ENCODE assay signal across 8 cellular contexts in the genomic region with DNA sequence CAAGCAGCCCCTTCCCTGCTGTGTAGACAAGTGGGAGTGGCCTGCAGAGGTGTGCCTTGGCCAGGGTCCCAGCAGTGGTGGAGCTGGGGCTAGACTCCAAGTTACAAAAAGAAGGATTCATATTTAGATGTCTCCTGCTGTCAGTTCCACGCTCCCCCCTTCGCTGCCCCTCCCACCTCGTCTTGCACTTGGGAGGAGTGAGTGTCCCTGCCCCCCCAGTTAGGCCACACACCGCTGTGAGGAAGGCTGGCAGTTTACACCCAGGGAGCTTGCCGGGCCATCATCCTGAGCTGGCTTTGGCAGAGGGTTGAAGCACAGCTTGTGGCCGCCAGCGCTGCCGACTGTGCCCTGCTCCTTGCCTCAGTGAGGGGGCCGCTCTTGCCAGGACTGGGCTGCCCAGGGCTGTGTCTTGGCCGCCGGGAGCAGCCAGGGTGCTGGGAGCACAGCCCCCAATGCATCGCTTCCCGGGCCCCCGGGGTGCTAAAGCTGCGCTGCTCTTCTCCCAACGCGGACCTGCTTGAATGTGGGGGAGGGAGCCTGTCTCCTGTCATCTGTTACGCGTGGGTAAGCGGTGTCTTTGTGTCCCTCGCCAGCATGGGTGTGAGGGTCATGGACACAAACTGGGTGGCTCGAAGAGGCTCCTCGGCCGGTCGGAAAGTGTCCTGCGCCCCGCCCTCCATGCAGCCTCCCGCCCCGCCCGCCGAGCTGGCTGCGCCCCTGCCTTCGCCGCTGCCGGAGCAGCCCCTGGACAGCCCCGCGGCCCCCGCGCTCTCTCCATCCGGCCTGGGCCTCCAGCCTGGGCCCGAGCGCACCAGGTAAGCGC. TPM values are rescaled to one million over a fixed set of nuclear protein-coding genes. Genes with fewer than 3 reads are reported as not detected.
DNase-seq lines count a peak whose midpoint lies in the region; ATAC-seq and TF ChIP-seq lines count a peak whose summit lies in the region.

No MANE protein-coding gene starts in this region.

- H3K79me2 ChIP-seq in trophoblast cell (ENCODE audit: control insufficient read depth, insufficient read depth, low read length, poor library complexity): no peaks in the 10 kb centered on the region

- no peak overlapping the region for H3K18ac ChIP-seq in trophoblast cell (ENCODE audit: low read length)

- DNase-seq in Ammon's horn (ENCODE audit: low spot score): peak; percentile 35
- peak; percentile 61 for DNase-seq in WTC11 (ENCODE audit: low spot score)
- peak; percentile 50 for DNase-seq in left ventricle myocardium superior
- no peak for DNase-seq in trophoblast cell
- DNase-seq in activated CD8-positive, alpha-beta memory T cell treated with anti-CD3 and anti-CD28 coated beads for 24 hours: no peak
- no peak for DNase-seq in ureter (ENCODE audit: low spot score)
- no peak for DNase-seq in MV-4-11 (lab: John Stamatoyannopoulos, UW)

- no peak overlapping the region for H4K91ac ChIP-seq in trophoblast cell (ENCODE audit: low read depth, low read length)

- H2BK12ac ChIP-seq in trophoblast cell (ENCODE audit: low read length): no peak overlapping the region

- intact Hi-C loops in left ventricle myocardium superior (cut with micrococcal nuclease): no loop called here

- H3K27ac ChIP-seq in trophoblast cell (ENCODE audit: low read depth, low read length): no peak overlapping the region

- peaks cover 3 to 15% of the 10 kb centered on the region in 2 experiments for H3K4me1 ChIP-seq in trophoblast cell (ENCODE audit: control insufficient read depth in 1 of 2, insufficient read depth in 2 of 2, low read length in 2 of 2)

- POLR2A ChIA-PET in WTC11 (lab: Charles Lee): interaction anchor here (0.8 kb wide), 1 partner anchor 29 kb away, joined by 3 read pairs; no protein-coding TSS in a partner anchor

- peaks cover 2% of the 10 kb centered on the region for H3K9me3 ChIP-seq in trophoblast cell (ENCODE audit: insufficient read depth, low read depth, low read length)

- H3K79me1 ChIP-seq in trophoblast cell (ENCODE audit: low read length): no peaks in the 10 kb centered on the region

- no peak overlapping the region for H2AK5ac ChIP-seq in trophoblast cell (ENCODE audit: low read length)

- no peak overlapping the region for H3K4me3 ChIP-seq in trophoblast cell (ENCODE audit: low read depth, low read length)

- peak overlapping the region; percentile 71 for H3K4me3 Mint-ChIP-seq in WTC11

- no peak overlapping the region for H3K4ac ChIP-seq in trophoblast cell (ENCODE audit: low read depth, low read length)

- ATAC-seq in WTC11 (peak; percentile 73), left ventricle myocardium superior (peak; percentile 81), HG03354 (IDR thresholded peaks at IDR 0.05; ENCODE audit: poor library complexity, severe bottlenecking, unreplicated experiment) (no peak)

- no peaks in the 10 kb centered on the region for H3K36me3 ChIP-seq in trophoblast cell (ENCODE audit: control insufficient read depth in 1 of 2, insufficient read depth in 2 of 2, low read length in 2 of 2)

- H4K12ac ChIP-seq in trophoblast cell (ENCODE audit: low read depth, low read length): no peak overlapping the region

- WGBS in trophoblast cell (ENCODE audit: extremely low coverage, insufficient coverage, insufficient read length): no CpG with 5 or more reads among the region's 43 CpGs

- no peaks in the 10 kb centered on the region for H3K9me3 Mint-ChIP-seq in WTC11

- H3K9ac ChIP-seq in trophoblast cell (ENCODE audit: low read length): no peak overlapping the region

- H3K27ac Mint-ChIP-seq in WTC11: no peak overlapping the region

- TF ChIP-seq CTCF in WTC11 (IDR thresholded peaks at IDR 0.05): no peak

- peak overlapping the region; percentile 23 for H2AFZ ChIP-seq in trophoblast cell (ENCODE audit: insufficient read depth, low read length, poor library complexity)

- H3K36me3 Mint-ChIP-seq in WTC11: no peaks in the 10 kb centered on the region

- CTCF ChIA-PET in WTC11 (lab: Charles Lee): interaction anchor here (0.5 to 1.7 kb wide), 7 partner anchors 11 to 631 kb away, joined by 3 to 9 read pairs (median 4); no protein-coding TSS in a partner anchor

- H2BK5ac ChIP-seq in trophoblast cell (ENCODE audit: low read depth, low read length, poor library complexity): no peak overlapping the region

- H4K8ac ChIP-seq in trophoblast cell (ENCODE audit: low read depth, low read length): no peak overlapping the region

- H3K23ac ChIP-seq in trophoblast cell (ENCODE audit: low read length): no peak overlapping the region

- H3K4me1 Mint-ChIP-seq in WTC11: peaks cover 23% of the 10 kb centered on the region

- H2BK120ac ChIP-seq in trophoblast cell (ENCODE audit: insufficient read depth, low read length, poor library complexity): no peak overlapping the region

- no peaks in the 10 kb centered on the region for H3K27me3 Mint-ChIP-seq in WTC11 (ENCODE audit: low read depth)

- no peak overlapping the region for H3K14ac ChIP-seq in trophoblast cell (ENCODE audit: low read length)

- H3K4me2 ChIP-seq in trophoblast cell (ENCODE audit: low read length): peak overlapping the region; percentile 62

- no peaks in the 10 kb centered on the region for H3K27me3 ChIP-seq in trophoblast cell (ENCODE audit: insufficient read depth, low read length)

TF ChIP-seq in WTC11, 78 proteins besides CTCF, POLR2A, EP300 and RAD21:
- TF ChIP-seq FOXP1 (CRISPR knock-in tag; IDR thresholded peaks at IDR 0.05; ENCODE audit: borderline replicate concordance): 0 out of 2 replicates have a peak, but pooled peaks have one; percentile 36
- 0 out of 2 replicates have a peak, but pooled peaks have one; percentile 35 for TF ChIP-seq FOXK1 (CRISPR knock-in tag; IDR thresholded peaks at IDR 0.05)
- TF ChIP-seq ATF1 (CRISPR knock-in tag; IDR thresholded peaks at IDR 0.05): no peak
- TF ChIP-seq, protein P1, sequence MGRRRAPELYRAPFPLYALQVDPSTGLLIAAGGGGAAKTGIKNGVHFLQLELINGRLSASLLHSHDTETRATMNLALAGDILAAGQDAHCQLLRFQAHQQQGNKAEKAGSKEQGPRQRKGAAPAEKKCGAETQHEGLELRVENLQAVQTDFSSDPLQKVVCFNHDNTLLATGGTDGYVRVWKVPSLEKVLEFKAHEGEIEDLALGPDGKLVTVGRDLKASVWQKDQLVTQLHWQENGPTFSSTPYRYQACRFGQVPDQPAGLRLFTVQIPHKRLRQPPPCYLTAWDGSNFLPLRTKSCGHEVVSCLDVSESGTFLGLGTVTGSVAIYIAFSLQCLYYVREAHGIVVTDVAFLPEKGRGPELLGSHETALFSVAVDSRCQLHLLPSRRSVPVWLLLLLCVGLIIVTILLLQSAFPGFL (CRISPR knock-in tag; IDR thresholded peaks at IDR 0.05; ENCODE audit: borderline replicate concordance): no peak
- TF ChIP-seq ZNF423 (CRISPR knock-in tag; IDR thresholded peaks at IDR 0.05): 0 out of 2 replicates have a peak, but pooled peaks have one; percentile 11
- TF ChIP-seq ZBTB21 (CRISPR knock-in tag; IDR thresholded peaks at IDR 0.05; ENCODE audit: borderline replicate concordance): no peak

RNA-seq across cellular contexts. Expression of gene ELAC2, which starts 44.1 kb away (rescaled TPM):
- total RNA-seq in WTC11 (2021): 76.3 to 86.9 TPM (median 77.7 TPM) in 3 replicates
- total RNA-seq in left ventricle myocardium superior: 66.2 TPM
- polyA plus RNA-seq in trophoblast cell (2013): 58.4 and 58.6 TPM in 2 replicates
- 87.3 TPM for total RNA-seq in ureter

Comparison
In these comparisons a context has a peak if more than half of its experiments do, and no peak if none do; other contexts are left out.
1. DNase-seq: peak in Ammon's horn (single experiment), WTC11 (single experiment) and left ventricle myocardium superior (single experiment); none in trophoblast cell (0 of 2), activated CD8-positive, alpha-beta memory T cell treated with anti-CD3 and anti-CD28 coated beads for 24 hours (single experiment), ureter (single experiment) and MV-4-11 (single experiment).